ENCODE assay signal across 1 cellular context in the genomic region with DNA sequence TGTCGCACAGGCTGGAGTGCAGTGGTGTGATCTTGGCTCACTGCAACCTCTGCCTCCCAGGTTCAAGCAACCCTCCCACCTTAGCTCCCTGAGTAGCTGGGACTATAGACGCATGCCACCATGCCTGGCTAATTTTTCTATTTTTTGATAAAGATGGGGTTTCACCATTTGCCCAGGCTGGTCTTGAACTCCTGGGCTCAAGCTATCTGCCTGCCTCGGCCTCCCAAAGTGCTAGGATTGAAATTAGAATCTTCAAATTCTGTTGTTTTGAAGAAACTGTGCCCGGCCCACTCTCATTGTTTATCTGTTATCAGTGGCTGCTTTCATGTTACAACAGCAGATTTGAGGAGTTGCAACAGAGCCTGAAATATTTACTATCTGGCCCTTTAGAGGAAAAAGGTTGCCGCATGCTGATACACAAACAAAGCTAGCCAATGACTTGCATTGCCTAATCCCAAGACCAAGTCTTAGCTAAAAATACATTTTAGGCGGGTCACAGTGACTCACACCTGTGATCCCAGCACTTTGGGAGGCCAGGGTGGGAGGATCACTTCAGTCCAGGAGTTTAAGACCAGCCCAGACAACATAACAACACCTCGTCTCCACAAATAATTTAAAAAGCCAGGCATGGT.
TF ChIP-seq lines count a peak whose summit lies in the region.

No MANE protein-coding gene starts in this region.

TF ChIP-seq in HepG2, 621 proteins besides CTCF, POLR2A, EP300 and RAD21 (continued from another document and continues in another):
- no peak for TF ChIP-seq ZFAT (CRISPR knock-in tag; conservative IDR thresholded peaks at IDR 0.05)
- TF ChIP-seq, protein P1, sequence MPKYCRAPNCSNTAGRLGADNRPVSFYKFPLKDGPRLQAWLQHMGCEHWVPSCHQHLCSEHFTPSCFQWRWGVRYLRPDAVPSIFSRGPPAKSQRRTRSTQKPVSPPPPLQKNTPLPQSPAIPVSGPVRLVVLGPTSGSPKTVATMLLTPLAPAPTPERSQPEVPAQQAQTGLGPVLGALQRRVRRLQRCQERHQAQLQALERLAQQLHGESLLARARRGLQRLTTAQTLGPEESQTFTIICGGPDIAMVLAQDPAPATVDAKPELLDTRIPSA (CRISPR knock-in tag; IDR thresholded peaks at IDR 0.05; ENCODE audit: borderline replicate concordance), result no peak
- TF ChIP-seq, protein P2, sequence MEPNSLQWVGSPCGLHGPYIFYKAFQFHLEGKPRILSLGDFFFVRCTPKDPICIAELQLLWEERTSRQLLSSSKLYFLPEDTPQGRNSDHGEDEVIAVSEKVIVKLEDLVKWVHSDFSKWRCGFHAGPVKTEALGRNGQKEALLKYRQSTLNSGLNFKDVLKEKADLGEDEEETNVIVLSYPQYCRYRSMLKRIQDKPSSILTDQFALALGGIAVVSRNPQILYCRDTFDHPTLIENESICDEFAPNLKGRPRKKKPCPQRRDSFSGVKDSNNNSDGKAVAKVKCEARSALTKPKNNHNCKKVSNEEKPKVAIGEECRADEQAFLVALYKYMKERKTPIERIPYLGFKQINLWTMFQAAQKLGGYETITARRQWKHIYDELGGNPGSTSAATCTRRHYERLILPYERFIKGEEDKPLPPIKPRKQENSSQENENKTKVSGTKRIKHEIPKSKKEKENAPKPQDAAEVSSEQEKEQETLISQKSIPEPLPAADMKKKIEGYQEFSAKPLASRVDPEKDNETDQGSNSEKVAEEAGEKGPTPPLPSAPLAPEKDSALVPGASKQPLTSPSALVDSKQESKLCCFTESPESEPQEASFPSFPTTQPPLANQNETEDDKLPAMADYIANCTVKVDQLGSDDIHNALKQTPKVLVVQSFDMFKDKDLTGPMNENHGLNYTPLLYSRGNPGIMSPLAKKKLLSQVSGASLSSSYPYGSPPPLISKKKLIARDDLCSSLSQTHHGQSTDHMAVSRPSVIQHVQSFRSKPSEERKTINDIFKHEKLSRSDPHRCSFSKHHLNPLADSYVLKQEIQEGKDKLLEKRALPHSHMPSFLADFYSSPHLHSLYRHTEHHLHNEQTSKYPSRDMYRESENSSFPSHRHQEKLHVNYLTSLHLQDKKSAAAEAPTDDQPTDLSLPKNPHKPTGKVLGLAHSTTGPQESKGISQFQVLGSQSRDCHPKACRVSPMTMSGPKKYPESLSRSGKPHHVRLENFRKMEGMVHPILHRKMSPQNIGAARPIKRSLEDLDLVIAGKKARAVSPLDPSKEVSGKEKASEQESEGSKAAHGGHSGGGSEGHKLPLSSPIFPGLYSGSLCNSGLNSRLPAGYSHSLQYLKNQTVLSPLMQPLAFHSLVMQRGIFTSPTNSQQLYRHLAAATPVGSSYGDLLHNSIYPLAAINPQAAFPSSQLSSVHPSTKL (CRISPR knock-in tag; IDR thresholded peaks at IDR 0.05), result peak; percentile 96
- TF ChIP-seq, protein P3, sequence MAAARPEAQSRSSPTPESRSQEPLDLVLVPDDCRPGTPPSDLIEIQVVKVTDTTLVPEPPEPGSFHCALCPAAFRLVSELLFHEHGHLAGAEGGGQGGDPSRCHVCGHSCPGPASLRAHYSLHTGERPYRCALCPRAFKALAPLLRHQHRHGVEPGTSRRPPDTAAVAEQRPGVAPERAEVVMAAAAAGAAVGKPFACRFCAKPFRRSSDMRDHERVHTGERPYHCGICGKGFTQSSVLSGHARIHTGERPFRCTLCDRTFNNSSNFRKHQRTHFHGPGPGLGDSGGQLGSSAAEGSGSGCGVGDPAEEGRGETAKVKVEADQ (CRISPR knock-in tag; IDR thresholded peaks at IDR 0.05; ENCODE audit: borderline replicate concordance), result 0 out of 2 replicates have a peak, but pooled peaks have one; percentile 27
- TF ChIP-seq HBP1 (CRISPR knock-in tag; IDR thresholded peaks at IDR 0.05; ENCODE audit: low read depth), result no peak
- TF ChIP-seq, protein P4, sequence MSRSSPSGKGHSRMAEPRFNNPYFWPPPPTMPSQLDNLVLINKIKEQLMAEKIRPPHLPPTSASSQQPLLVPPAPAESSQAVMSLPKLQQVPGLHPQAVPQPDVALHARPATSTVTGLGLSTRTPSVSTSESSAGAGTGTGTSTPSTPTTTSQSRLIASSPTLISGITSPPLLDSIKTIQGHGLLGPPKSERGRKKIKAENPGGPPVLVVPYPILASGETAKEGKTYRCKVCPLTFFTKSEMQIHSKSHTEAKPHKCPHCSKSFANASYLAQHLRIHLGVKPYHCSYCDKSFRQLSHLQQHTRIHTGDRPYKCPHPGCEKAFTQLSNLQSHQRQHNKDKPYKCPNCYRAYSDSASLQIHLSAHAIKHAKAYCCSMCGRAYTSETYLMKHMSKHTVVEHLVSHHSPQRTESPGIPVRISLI (CRISPR knock-in tag; IDR thresholded peaks at IDR 0.05; ENCODE audit: borderline replicate concordance), result no peak
- TF ChIP-seq IKZF4 (CRISPR knock-in tag; IDR thresholded peaks at IDR 0.05; ENCODE audit: borderline replicate concordance, low read depth, not compliant biosample characterization), result peak; percentile 55
- no peak for TF ChIP-seq ZNF619 (CRISPR knock-in tag; IDR thresholded peaks at IDR 0.05)
- no peak for TF ChIP-seq SP140L (CRISPR knock-in tag; IDR thresholded peaks at IDR 0.05; ENCODE audit: borderline replicate concordance)
- no peak for TF ChIP-seq ZEB1 (IDR thresholded peaks at IDR 0.05; ENCODE audit: insufficient replicate concordance, low read depth)
- no peak for TF ChIP-seq BHLHE40 (IDR thresholded peaks at IDR 0.05; ENCODE audit: low read length)
- peak; percentile 58 for TF ChIP-seq THAP11 (CRISPR knock-in tag; IDR thresholded peaks at IDR 0.05)
- no peak for TF ChIP-seq CAMTA2 (CRISPR knock-in tag; IDR thresholded peaks at IDR 0.05; ENCODE audit: borderline replicate concordance)
- TF ChIP-seq STAT5B (CRISPR knock-in tag; IDR thresholded peaks at IDR 0.05), result no peak
- TF ChIP-seq ZNF350 (CRISPR knock-in tag; IDR thresholded peaks at IDR 0.05; ENCODE audit: borderline replicate concordance, low read depth), result no peak; the same call in 1 of the 2 replicates
- TF ChIP-seq U2AF2 (IDR thresholded peaks at IDR 0.05; ENCODE audit: low read depth, low read length), result no peak
- TF ChIP-seq ZMYM4 (CRISPR knock-in tag; IDR thresholded peaks at IDR 0.05), result peak; percentile 71
- no peak for TF ChIP-seq GABPB1 (CRISPR knock-in tag; IDR thresholded peaks at IDR 0.05)
- TF ChIP-seq KDM2A (CRISPR knock-in tag; IDR thresholded peaks at IDR 0.05; ENCODE audit: borderline replicate concordance, low read depth), result no peak
- no peak for TF ChIP-seq POLR2AphosphoS2 (IDR thresholded peaks at IDR 0.05; ENCODE audit: low read depth, low read length)
- TF ChIP-seq DNMT1 (CRISPR knock-in tag; IDR thresholded peaks at IDR 0.05), result no peak
- no peak for TF ChIP-seq IRF1 (CRISPR knock-in tag; IDR thresholded peaks at IDR 0.05; ENCODE audit: low read depth)
- peak; percentile 95 for TF ChIP-seq ISL2 (CRISPR knock-in tag; IDR thresholded peaks at IDR 0.05)
- peak; percentile 19; the same call in 1 of the 2 replicates for TF ChIP-seq ZBTB34 (CRISPR knock-in tag; IDR thresholded peaks at IDR 0.05)
- TF ChIP-seq SP4 (CRISPR knock-in tag; IDR thresholded peaks at IDR 0.05), result no peak
- TF ChIP-seq ZNF446 (CRISPR knock-in tag; IDR thresholded peaks at IDR 0.05), result no peak
- peak; percentile 76; the same call in 1 of the 2 replicates for TF ChIP-seq REPIN1 (CRISPR knock-in tag; IDR thresholded peaks at IDR 0.05; ENCODE audit: borderline replicate concordance, low read depth)
- TF ChIP-seq ZNF207 (IDR thresholded peaks at IDR 0.05; ENCODE audit: borderline replicate concordance), result no peak
- no peak for TF ChIP-seq ISX (CRISPR knock-in tag; conservative IDR thresholded peaks at IDR 0.05)
- TF ChIP-seq FOXK2 (IDR thresholded peaks at IDR 0.05), result no peak
- no peak for TF ChIP-seq ZNF629 (CRISPR knock-in tag; conservative IDR thresholded peaks at IDR 0.05)
- TF ChIP-seq MEF2D (CRISPR knock-in tag; IDR thresholded peaks at IDR 0.05), result peak; percentile 99
- TF ChIP-seq RBAK (CRISPR knock-in tag; IDR thresholded peaks at IDR 0.05), result peak; percentile 73; the same call in 1 of the 2 replicates
- no peak for TF ChIP-seq XBP1 (CRISPR knock-in tag; IDR thresholded peaks at IDR 0.05)
- TF ChIP-seq, protein P5, sequence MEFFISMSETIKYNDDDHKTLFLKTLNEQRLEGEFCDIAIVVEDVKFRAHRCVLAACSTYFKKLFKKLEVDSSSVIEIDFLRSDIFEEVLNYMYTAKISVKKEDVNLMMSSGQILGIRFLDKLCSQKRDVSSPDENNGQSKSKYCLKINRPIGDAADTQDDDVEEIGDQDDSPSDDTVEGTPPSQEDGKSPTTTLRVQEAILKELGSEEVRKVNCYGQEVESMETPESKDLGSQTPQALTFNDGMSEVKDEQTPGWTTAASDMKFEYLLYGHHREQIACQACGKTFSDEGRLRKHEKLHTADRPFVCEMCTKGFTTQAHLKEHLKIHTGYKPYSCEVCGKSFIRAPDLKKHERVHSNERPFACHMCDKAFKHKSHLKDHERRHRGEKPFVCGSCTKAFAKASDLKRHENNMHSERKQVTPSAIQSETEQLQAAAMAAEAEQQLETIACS (CRISPR knock-in tag; IDR thresholded peaks at IDR 0.05), result no peak
- TF ChIP-seq NFAT5 (CRISPR knock-in tag; IDR thresholded peaks at IDR 0.05), result no peak
- 0 out of 2 replicates have a peak, but pooled peaks have one; percentile 42 for TF ChIP-seq ATF7-NPFF (CRISPR knock-in tag; IDR thresholded peaks at IDR 0.05; ENCODE audit: low read depth)
- TF ChIP-seq MIXL1 (CRISPR knock-in tag; IDR thresholded peaks at IDR 0.05), result no peak
- TF ChIP-seq, protein P6, sequence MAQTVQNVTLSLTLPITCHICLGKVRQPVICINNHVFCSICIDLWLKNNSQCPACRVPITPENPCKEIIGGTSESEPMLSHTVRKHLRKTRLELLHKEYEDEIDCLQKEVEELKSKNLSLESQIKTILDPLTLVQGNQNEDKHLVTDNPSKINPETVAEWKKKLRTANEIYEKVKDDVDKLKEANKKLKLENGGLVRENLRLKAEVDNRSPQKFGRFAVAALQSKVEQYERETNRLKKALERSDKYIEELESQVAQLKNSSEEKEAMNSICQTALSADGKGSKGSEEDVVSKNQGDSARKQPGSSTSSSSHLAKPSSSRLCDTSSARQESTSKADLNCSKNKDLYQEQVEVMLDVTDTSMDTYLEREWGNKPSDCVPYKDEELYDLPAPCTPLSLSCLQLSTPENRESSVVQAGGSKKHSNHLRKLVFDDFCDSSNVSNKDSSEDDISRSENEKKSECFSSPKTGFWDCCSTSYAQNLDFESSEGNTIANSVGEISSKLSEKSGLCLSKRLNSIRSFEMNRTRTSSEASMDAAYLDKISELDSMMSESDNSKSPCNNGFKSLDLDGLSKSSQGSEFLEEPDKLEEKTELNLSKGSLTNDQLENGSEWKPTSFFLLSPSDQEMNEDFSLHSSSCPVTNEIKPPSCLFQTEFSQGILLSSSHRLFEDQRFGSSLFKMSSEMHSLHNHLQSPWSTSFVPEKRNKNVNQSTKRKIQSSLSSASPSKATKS (CRISPR knock-in tag; IDR thresholded peaks at IDR 0.05), result no peak
